ENCODE assay signal across 23 cellular contexts in the genomic region with DNA sequence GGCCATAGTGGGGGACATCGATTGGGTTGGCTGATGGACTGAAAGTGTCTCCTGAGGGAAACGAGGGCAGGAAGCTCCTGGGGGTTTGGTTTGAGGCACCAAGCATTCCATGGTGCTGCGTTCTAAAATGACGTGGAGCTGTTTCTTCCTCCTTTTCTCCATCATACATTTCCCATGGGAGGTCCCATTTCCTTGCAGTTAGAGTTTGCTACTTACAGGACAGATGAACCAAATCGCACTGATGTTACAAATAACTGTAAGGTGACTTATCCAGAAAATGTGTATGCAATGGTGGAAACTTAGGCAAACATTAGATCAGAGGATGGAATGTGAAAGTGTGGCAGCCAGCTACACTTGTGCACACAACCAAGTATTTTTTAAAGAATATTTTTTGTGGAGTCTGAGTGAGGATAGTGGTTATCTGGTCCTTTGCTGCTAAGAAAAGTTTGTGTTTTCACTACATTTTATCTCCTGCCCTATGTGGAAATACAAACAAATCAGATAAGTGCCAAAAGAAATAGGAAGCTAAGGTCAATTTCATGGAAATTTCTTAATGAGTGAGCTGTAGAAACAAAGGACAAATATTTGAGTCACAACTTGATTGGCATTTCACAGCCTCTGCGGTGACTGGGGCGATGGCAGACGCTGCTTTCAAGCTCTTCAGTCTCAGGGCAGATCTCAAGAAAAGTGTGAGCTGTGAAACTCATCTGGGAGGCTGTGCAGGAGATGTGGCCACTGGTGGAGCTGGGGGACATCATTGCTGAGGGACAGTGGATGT.
"Had no signal": no experiment of that assay in that cellular context is flagged by ENCODE, and none has a peak within 500 bp of the region (broad histone marks: within the 10 kb centered on the region; RNA-seq: fewer than 3 reads in every experiment).

No MANE protein-coding gene starts in this region.

- H3K27me3 Mint-ChIP-seq: activated B cell treated with CpG ODN at 0.5 μM for 24 hours; activated CD8-positive, alpha-beta T cell treated with anti-CD3 and anti-CD28 coated beads for 36 hours had no signal

- H3K36me3 ChIP-seq: ascending aorta, right atrium auricular region, tibial nerve, vagina had no signal

- H3K9me3 ChIP-seq: ascending aorta, right atrium auricular region, tibial nerve, vagina had no signal

- H3K4me3 ChIP-seq: ascending aorta, dorsolateral prefrontal cortex, right atrium auricular region, tibial nerve, vagina had no signal

- H3K27ac ChIP-seq: ascending aorta, dorsolateral prefrontal cortex, epithelial cell of prostate, right atrium auricular region, tibial nerve, vagina had no signal

- H3K36me3 Mint-ChIP-seq: mesothelial cell of epicardium; natural killer cell treated with Interleukin-12 subunit alpha and Interleukin-12 subunit beta and Interleukin-15 and Interleukin-18, amount 100 ng/mL, for 72 hours had no signal

- H3K4me3 Mint-ChIP-seq: activated B cell treated with CpG ODN at 0.5 μM for 24 hours; activated CD8-positive, alpha-beta T cell treated with anti-CD3 and anti-CD28 coated beads for 36 hours; activated T-cell treated with anti-CD3 and anti-CD28 coated beads, Interleukin-2, amount 50 U/mL, for 4 hours; endodermal cell; mesothelial cell of epicardium; natural killer cell treated with Interleukin-12 subunit alpha and Interleukin-12 subunit beta and Interleukin-15 and Interleukin-18, amount 100 ng/mL, for 72 hours; T-helper 2 cell treated with Interferon-gamma antibody and Interleukin-4, amounts not matched to agents 5 μg/mL and 100 μg/mL, for 36 hours had no signal

- H3K4me1 Mint-ChIP-seq: activated B cell treated with CpG ODN at 0.5 μM for 24 hours had no signal

- H3K4me1 ChIP-seq: ascending aorta, right atrium auricular region, tibial nerve, vagina had no signal

- H3K27me3 ChIP-seq: ascending aorta, dorsolateral prefrontal cortex, right atrium auricular region, tibial nerve, vagina had no signal

- H3K9me3 Mint-ChIP-seq: activated CD8-positive, alpha-beta T cell treated with anti-CD3 and anti-CD28 coated beads for 36 hours; activated T-cell treated with anti-CD3 and anti-CD28 coated beads, Interleukin-2, amount 50 U/mL, for 4 hours; mesothelial cell of epicardium; T-helper 2 cell treated with Interferon-gamma antibody and Interleukin-4, amounts not matched to agents 5 μg/mL and 100 μg/mL, for 36 hours had no signal

- H3K27ac Mint-ChIP-seq: activated B cell treated with CpG ODN at 0.5 μM for 24 hours; activated CD8-positive, alpha-beta T cell treated with anti-CD3 and anti-CD28 coated beads for 36 hours; endodermal cell; mesothelial cell of epicardium; natural killer cell treated with Interleukin-12 subunit alpha and Interleukin-12 subunit beta and Interleukin-15 and Interleukin-18, amount 100 ng/mL, for 72 hours; progenitor cell of endocrine pancreas; T-helper 2 cell treated with Interferon-gamma antibody and Interleukin-4, amounts not matched to agents 5 μg/mL and 100 μg/mL, for 36 hours had no signal

- DNase-seq: activated B cell treated with CpG ODN at 0.5 μM for 24 hours; activated CD4-positive, alpha-beta T cell treated with anti-CD3 and anti-CD28 coated beads for 4 hours; activated CD8-positive, alpha-beta memory T cell treated with anti-CD3 and anti-CD28 coated beads, Interleukin-2, amount 50 U/mL, for 4 hours; activated CD8-positive, alpha-beta T cell treated with anti-CD3 and anti-CD28 coated beads for 36 hours; activated naive CD4-positive, alpha-beta T cell treated with anti-CD3 and anti-CD28 coated beads, Interleukin-2, amount 50 U/mL, for 16 hours; activated T-cell treated with anti-CD3 and anti-CD28 coated beads, Interleukin-2, amount 50 U/mL, for 4 hours; dorsolateral prefrontal cortex; endodermal cell; foreskin fibroblast; hippocampal formation; occipital lobe; stimulated activated CD4-positive, alpha-beta T cell treated with anti-CD3 and anti-CD28 coated beads, Interleukin-2, amount 100 ng/mL, for 24 hours; stimulated activated naive CD8-positive, alpha-beta T cell treated with anti-CD3 and anti-CD28 coated beads, Interleukin-15, Interleukin-2, amounts not matched to agents 100 U/mL and 50 U/mL, for 24 hours; substantia nigra had no signal
